19 cellular contexts compared by ENCODE assay signal in genomic region chr1:240417317-240417716, GRCh38.
"Had no signal": no experiment of that assay in that cellular context is flagged by ENCODE, and none has a peak within 500 bp of the region (broad histone marks: within the 10 kb centered on the region; RNA-seq: fewer than 3 reads in every experiment).

No MANE protein-coding gene starts in this region.

- H3K4me3 ChIP-seq: body of pancreas, lower lobe of right lung, pancreas, sigmoid colon, thoracic aorta had no signal

- H3K27ac ChIP-seq: body of pancreas, lower lobe of right lung, pancreas, sigmoid colon, thoracic aorta had no signal

- DNase-seq: activated CD4-positive, alpha-beta memory T cell treated with anti-CD3 and anti-CD28 coated beads, Interleukin-2, amount 10 ng/mL, durations not matched to agents 7 days and 5 days; activated CD4-positive, alpha-beta T cell treated with anti-CD3 and anti-CD28 coated beads for 36 hours; activated effector memory CD4-positive, alpha-beta T cell treated with anti-CD3 and anti-CD28 coated beads, Interleukin-2, amount 50 U/mL, for 16 hours; activated T-cell treated with anti-CD3 and anti-CD28 coated beads, Interleukin-2, amount 50 U/mL, for 24 hours; amniotic stem cell; body of pancreas; cortex of kidney; effector memory CD4-positive, alpha-beta T cell; head of caudate nucleus; left cardiac atrium; lower lobe of right lung; midbrain; naive B cell; pancreas; sigmoid colon; T-helper 17 cell had no signal

- ATAC-seq: activated CD4-positive, alpha-beta T cell treated with anti-CD3 and anti-CD28 coated beads for 36 hours; body of pancreas; left cardiac atrium; lower lobe of right lung; pancreas; stimulated activated effector memory CD8-positive, alpha-beta T cell treated with anti-CD3 and anti-CD28 coated beads, Interleukin-12 subunit alpha, Interleukin-12 subunit beta, amount 100 ng/mL, for 72 hours; T-helper 17 cell had no signal

- H3K9me3 ChIP-seq: body of pancreas, lower lobe of right lung, pancreas, sigmoid colon, thoracic aorta had no signal

- H3K4me1 ChIP-seq: body of pancreas, lower lobe of right lung, pancreas, sigmoid colon had no signal

- H3K36me3 ChIP-seq: lower lobe of right lung, pancreas, sigmoid colon, thoracic aorta had no signal

- H3K27me3 ChIP-seq: body of pancreas, pancreas, sigmoid colon had no signal

- FAIRE-seq: frontal cortex, pancreas had no signal
